ENCODE assay signal across 8 cellular contexts in the genomic region with DNA sequence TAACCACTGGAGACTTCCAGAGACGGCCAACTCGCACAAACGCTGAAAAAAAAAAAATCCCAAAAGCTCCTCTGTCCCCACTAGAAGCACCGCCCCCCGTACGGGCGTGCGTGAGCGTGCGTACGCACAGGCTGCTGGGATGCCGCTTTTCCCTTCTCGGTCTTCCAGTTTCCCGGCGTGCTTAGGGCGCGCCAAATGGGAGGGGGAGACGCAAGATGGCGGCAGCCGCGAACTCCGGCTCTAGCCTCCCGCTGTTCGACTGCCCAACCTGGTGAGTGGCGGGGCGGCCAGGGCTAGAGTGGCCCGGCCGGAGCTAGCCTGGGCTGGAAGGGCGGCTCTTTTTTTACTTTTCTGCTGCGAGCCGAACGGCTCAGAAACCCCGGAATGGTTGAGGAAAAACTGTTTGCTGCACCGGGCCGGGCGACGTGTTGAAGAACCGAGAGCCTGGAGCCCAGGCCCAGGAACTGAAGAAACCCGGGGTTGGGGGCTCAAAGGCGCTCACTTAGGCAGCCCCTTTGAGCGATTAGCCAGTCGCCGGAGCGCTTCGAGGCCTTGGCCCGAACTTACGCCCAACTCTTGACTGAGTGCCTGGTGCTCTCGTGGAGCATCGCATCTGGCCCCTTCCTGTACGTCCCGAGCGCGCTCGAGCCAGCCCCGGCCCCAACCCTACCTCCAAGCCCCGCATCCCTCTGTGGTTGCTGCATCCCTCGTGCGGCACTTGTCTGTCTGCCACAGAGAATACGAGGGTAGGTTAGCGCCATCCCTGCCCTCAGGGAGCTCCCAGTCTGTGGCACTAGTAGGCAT. TPM values are rescaled to one million over a fixed set of nuclear protein-coding genes. Genes with fewer than 3 reads are reported as not detected.
DNase-seq lines count a peak whose midpoint lies in the region; ATAC-seq and TF ChIP-seq lines count a peak whose summit lies in the region.

A gene (plus strand): TSS at position 162 of the 804 bp plus-strand sequence. CDS start 54 bp downstream, at position 216.

- peak within 1 kb of the TSS; percentile 98 for H3K27ac Mint-ChIP-seq in chondrocyte (ENCODE audit: unreplicated experiment)

- H3K36me3 Mint-ChIP-seq in chondrocyte (ENCODE audit: low read depth) = no peaks in the 10 kb centered on the region

- H3K9me3 Mint-ChIP-seq in chondrocyte (ENCODE audit: low read depth) = no peaks in the 10 kb centered on the region

- DNase-seq in AG09309 (ENCODE audit: low read depth) = peak; percentile 80
- DNase-seq in NCI-H460 (ENCODE audit: extremely low read depth, low read depth) = peak; percentile 89
- DNase-seq in activated CD4-positive, alpha-beta T cell treated with anti-CD3 and anti-CD28 coated beads for 24 hours (ENCODE audit: low read depth in 2 of 2) = peak; percentile 79 to 84
- peak; percentile 97 for DNase-seq in chondrocyte (ENCODE audit: low spot score)
- DNase-seq in kidney glomerular epithelial cell (lab: John Stamatoyannopoulos, UW) = peak; percentile 97
- DNase-seq in stimulated activated CD4-positive, alpha-beta T cell treated with anti-CD3 and anti-CD28 coated beads, Interleukin-1b, Interleukin-23, amount 100 ng/mL, for 1 hour (ENCODE audit: low read depth in 2 of 2) = peak; percentile 69 to 79

- H3K4me3 Mint-ChIP-seq in chondrocyte (ENCODE audit: unreplicated experiment) = peak within 1 kb of the TSS; percentile 95

- no peaks in the 10 kb centered on the region for H3K27me3 Mint-ChIP-seq in chondrocyte (ENCODE audit: low read depth)

- ATAC-seq in GM19025 (IDR thresholded peaks at IDR 0.05; ENCODE audit: low read depth, unreplicated experiment) (peak; percentile 87), HG03354 (IDR thresholded peaks at IDR 0.05; ENCODE audit: poor library complexity, severe bottlenecking, unreplicated experiment) (peak; percentile 94)

- TF ChIP-seq CTCF in AG09309 (IDR thresholded peaks at IDR 0.05; ENCODE audit: control insufficient read depth, insufficient read depth, low read depth, low read length, missing control alignments) (no peak), chondrocyte (IDR thresholded peaks at IDR 0.05) (no peak)

- H3K4me1 Mint-ChIP-seq in chondrocyte (ENCODE audit: low read depth) = peaks cover 17% of the 10 kb centered on the region

- H3K4me3 ChIP-seq in AG09309 (ENCODE audit: control insufficient read depth, low read depth, low read length) = peak within 1 kb of the TSS; percentile 89

RNA-seq across cellular contexts. Expression of the gene that starts here (rescaled TPM):
- 52.3 and 57.2 TPM in 2 replicates for total RNA-seq in NCI-H460 (2014; rRNA removed; shearing (Covaris generic))
- 28.5 and 39.2 TPM in 2 replicates for polyA plus RNA-seq in NCI-H460 (2014; cell fraction: nucleus; rRNA removed)
- 39.7 to 42.9 TPM (median 41.7 TPM) in 3 replicates for total RNA-seq in chondrocyte

Comparison
In these comparisons a context has a peak if more than half of its experiments do, and no peak if none do; other contexts are left out.
1. Peak in every context shown above with its lines: DNase-seq, ATAC-seq and H3K4me3 ChIP-seq.